Comparison of ENCODE assay signal across 27 cellular contexts in genomic region chr3:53863127-53863526, GRCh38. TPM values are rescaled to one million over a fixed set of nuclear protein-coding genes. Genes with fewer than 3 reads are reported as not detected.
DNase-seq lines count a peak whose midpoint lies in the region; ATAC-seq, FAIRE-seq and TF ChIP-seq lines count a peak whose summit lies in the region.
"Had no signal": no experiment of that assay in that cellular context is flagged by ENCODE, and none has a peak within 500 bp of the region (broad histone marks: within the 10 kb centered on the region; RNA-seq: fewer than 3 reads in every experiment).

No MANE protein-coding gene starts in this region.

- CTCF ChIA-PET in endothelial cell of umbilical vein (lab: Charles Lee), result no interaction called here

- POLR2A ChIA-PET in endothelial cell of umbilical vein (lab: Charles Lee), result no interaction called here

- no peaks in the 10 kb centered on the region for H3K9me3 ChIP-seq in endothelial cell of umbilical vein (replicated peaks; ENCODE audit: control insufficient read depth, insufficient read depth, low read length)
- no peaks in the 10 kb centered on the region for H3K9me3 ChIP-seq in uterus
- H3K9me3 ChIP-seq in thyroid gland, result no peaks in the 10 kb centered on the region
- H3K9me3 ChIP-seq: A549, HAP-1, MG63 had no signal

- WGBS in thyroid gland, 2 donors, result 74 to 86% methylated on average over 1 of the region's 1 CpG

- ATAC-seq in GM18907 (IDR thresholded peaks at IDR 0.05; ENCODE audit: unreplicated experiment) (peak; percentile 49), GM21619 (IDR thresholded peaks at IDR 0.05; ENCODE audit: unreplicated experiment) (peak; percentile 47), HG03354 (IDR thresholded peaks at IDR 0.05; ENCODE audit: poor library complexity, severe bottlenecking, unreplicated experiment) (peak; percentile 58)
- ATAC-seq: A549 had no signal

- DNase-seq in endothelial cell of umbilical vein (ENCODE audit: low read depth, low spot score), result no peak
- no peak for DNase-seq in pons (ENCODE audit: low spot score)
- no peak for DNase-seq in uterus
- DNase-seq in thyroid gland, result no peak
- DNase-seq: C1 segment of cervical spinal cord; CD4-positive, alpha-beta memory T cell; COR-L47; DMS53; GOT3; HFFc6; KBM-7; MG63; NCI-H1105 treated with DMSO at 0.1 percent for 48 hours; NCI-H2029; NCI-H446; NCI-H69; Right ventricle myocardium superior; RPMI8226; T-helper 1 cell had no signal

- intact Hi-C loops in endothelial cell of umbilical vein (cut with micrococcal nuclease) (no loop called here), uterus (cut with DNase I; ENCODE audit: low total_unique reads) (no loop called here), thyroid gland (cut with DNase I) (no loop called here)

- H4K20me1 ChIP-seq in endothelial cell of umbilical vein (replicated peaks; ENCODE audit: control insufficient read depth, extremely low read depth, insufficient read depth, low read length), result no peaks in the 10 kb centered on the region

- FAIRE-seq in endothelial cell of umbilical vein (lab: Jason Lieb, UNC), result peak; percentile 47
- FAIRE-seq: A549, G401.6 had no signal

- H3K27me3 ChIP-seq in endothelial cell of umbilical vein (ENCODE audit: control insufficient read depth in 2 of 2, insufficient read depth in 2 of 2, low read length in 2 of 2), result no peaks in the 10 kb centered on the region
- H3K27me3 ChIP-seq in uterus, result no peaks in the 10 kb centered on the region
- H3K27me3 ChIP-seq in thyroid gland, result no peaks in the 10 kb centered on the region
- H3K27me3 ChIP-seq: MG63 had no signal

- TF ChIP-seq POLR2A in endothelial cell of umbilical vein (IDR thresholded peaks at IDR 0.05; ENCODE audit: low read depth, low read length), result no peak
- no peak for TF ChIP-seq POLR2A in uterus (IDR thresholded peaks at IDR 0.05)
- TF ChIP-seq POLR2A in thyroid gland (IDR thresholded peaks at IDR 0.05), result no peak

- no peak overlapping the region for H3K4me2 ChIP-seq in endothelial cell of umbilical vein (ENCODE audit: insufficient read depth, low read length)
- H3K4me2 ChIP-seq: A549 had no signal

- no TSS peak for BruUV-seq in endothelial cell of umbilical vein (replicated peaks; lab: Mats Ljungman, UMichigan)

- H3K27ac ChIP-seq in endothelial cell of umbilical vein (ENCODE audit: insufficient read depth, low read depth, low read length) (no peak overlapping the region), uterus (no peak overlapping the region), thyroid gland (no peak overlapping the region)
- H3K27ac ChIP-seq: A549 had no signal

- TF ChIP-seq CTCF in endothelial cell of umbilical vein (IDR thresholded peaks at IDR 0.05; ENCODE audit: extremely low read depth in 1 of 2, insufficient read depth in 1 of 2, low read depth in 1 of 2, low read length in 2 of 2) (no peak), uterus (IDR thresholded peaks at IDR 0.05) (no peak), thyroid gland (IDR thresholded peaks at IDR 0.05) (no peak)

- no peaks in the 10 kb centered on the region for H3K79me2 ChIP-seq in endothelial cell of umbilical vein (ENCODE audit: control insufficient read depth, insufficient read depth, low read length)

- H2AFZ ChIP-seq in endothelial cell of umbilical vein (ENCODE audit: low read depth, low read length), result no peak overlapping the region

- no peaks in the 10 kb centered on the region for H3K4me1 ChIP-seq in endothelial cell of umbilical vein (ENCODE audit: control insufficient read depth, extremely low read depth, insufficient read depth, low read length)
- no peaks in the 10 kb centered on the region for H3K4me1 ChIP-seq in uterus
- H3K4me1 ChIP-seq in thyroid gland, result no peaks in the 10 kb centered on the region
- H3K4me1 ChIP-seq: A549, HAP-1 had no signal

- dilution Hi-C loops in endothelial cell of umbilical vein (cut with MboI; ENCODE audit: extremely low pct_ligation_motif_present, low sequenced_read_pairs), result no loop called here

- H3K9me1 ChIP-seq in endothelial cell of umbilical vein (replicated peaks; ENCODE audit: control insufficient read depth, extremely low read depth, insufficient read depth, low read length), result no peaks in the 10 kb centered on the region

- H3K9ac ChIP-seq in endothelial cell of umbilical vein (replicated peaks; ENCODE audit: extremely low read depth, insufficient read depth, low read length), result no peak overlapping the region

- no peak overlapping the region for H3K4me3 ChIP-seq in endothelial cell of umbilical vein (replicated peaks in 1 of 3; ENCODE audit: insufficient read depth in 1 of 3, low read depth in 1 of 3, low read length in 3 of 3)
- H3K4me3 ChIP-seq in uterus, result no peak overlapping the region
- no peak overlapping the region for H3K4me3 ChIP-seq in thyroid gland (replicated peaks in 1 of 3)
- H3K4me3 ChIP-seq: A549, HAP-1, MG63 had no signal

- H3K36me3 ChIP-seq in endothelial cell of umbilical vein (ENCODE audit: control insufficient read depth in 2 of 2, extremely low read depth in 1 of 2, insufficient read depth in 2 of 2, low read length in 2 of 2) (peaks cover 11 to 17% of the 10 kb centered on the region in 2 experiments), uterus (no peaks in the 10 kb centered on the region), thyroid gland (peaks cover 15 to 36% of the 10 kb centered on the region in 2 donors)
- H3K36me3 ChIP-seq: MG63 had no signal

TF ChIP-seq in endothelial cell of umbilical vein, 7 proteins besides CTCF, POLR2A, EP300 and RAD21:
- TF ChIP-seq EZH2 (IDR thresholded peaks at IDR 0.05; ENCODE audit: borderline replicate concordance, low read depth, low read length, severe bottlenecking), result no peak

RNA-seq across cellular contexts. Expression of gene IL17RB, which starts 16.8 kb away (rescaled TPM):
- total RNA-seq in endothelial cell of umbilical vein, result not detected in 2 replicates
- polyA plus RNA-seq in endothelial cell of umbilical vein, result 0.04 TPM in 1 of 2 replicates, not detected in the other
- polyA plus RNA-seq in endothelial cell of umbilical vein (2011; cell fraction: cytosol; rRNA removed), result not detected in 2 replicates
- polyA plus RNA-seq in endothelial cell of umbilical vein (2011; cell fraction: nucleus; rRNA removed), result 0.11 and 0.21 TPM in 2 replicates
- 0.80 and 0.92 TPM in 2 replicates for polyA plus RNA-seq in endothelial cell of umbilical vein (2012)
- 0.06 TPM in 1 of 2 replicates, not detected in the other for polyA minus RNA-seq in endothelial cell of umbilical vein
- polyA minus RNA-seq in endothelial cell of umbilical vein (2011; cell fraction: cytosol; rRNA and poly(A)+ RNA removed), result 3.1 TPM
- polyA minus RNA-seq in endothelial cell of umbilical vein (2011; cell fraction: nucleus; rRNA and poly(A)+ RNA removed), result not detected in 2 replicates
- 1 to 10 TPM in 3 of 4 donors, not detected in 1; 1.3 to 4.6 (median 2.8) TPM for total RNA-seq in uterus
- 1 to 10 TPM in 2 of 4 donors, under 1 TPM in 2; 0.71 to 2.5 (median 1.6) TPM for total RNA-seq in thyroid gland
- total RNA-seq: HFFc6, HT1080, SK-MEL-5 had no signal

RNA-seq across cellular contexts. Expression of gene CHDH, which starts 16.9 kb away (rescaled TPM):
- 0.04 and 0.46 TPM in 2 replicates for total RNA-seq in endothelial cell of umbilical vein
- polyA plus RNA-seq in endothelial cell of umbilical vein, result 0.02 and 0.06 TPM in 2 replicates
- polyA plus RNA-seq in endothelial cell of umbilical vein (2011; cell fraction: cytosol; rRNA removed), result under 0.01 and 0.01 TPM in 2 replicates
- 0.07 and 0.12 TPM in 2 replicates for polyA plus RNA-seq in endothelial cell of umbilical vein (2011; cell fraction: nucleus; rRNA removed)
- 0.15 TPM in 1 of 2 replicates, not detected in the other for polyA plus RNA-seq in endothelial cell of umbilical vein (2012)
- 0.04 TPM in 1 of 2 replicates, not detected in the other for polyA minus RNA-seq in endothelial cell of umbilical vein
- 1.5 TPM for polyA minus RNA-seq in endothelial cell of umbilical vein (2011; cell fraction: cytosol; rRNA and poly(A)+ RNA removed)
- polyA minus RNA-seq in endothelial cell of umbilical vein (2011; cell fraction: nucleus; rRNA and poly(A)+ RNA removed), result not detected in 2 replicates
- 1 to 10 TPM; 1.8 to 9.1 (median 4.2) TPM for total RNA-seq in uterus
- total RNA-seq in thyroid gland, result 10 to 100 TPM in 2 of 4 donors, 1 to 10 TPM in 2; 4.7 to 26.9 (median 11.1) TPM
- total RNA-seq: HFFc6, HT1080 had no signal

RNA-seq across cellular contexts. Expression of gene ACTR8, which starts 18.8 kb away (rescaled TPM):
- total RNA-seq in endothelial cell of umbilical vein, result 42.0 and 43.1 TPM in 2 replicates
- 12.1 and 14.4 TPM in 2 replicates for polyA plus RNA-seq in endothelial cell of umbilical vein
- polyA plus RNA-seq in endothelial cell of umbilical vein (2011; cell fraction: cytosol; rRNA removed), result 16.6 and 16.9 TPM in 2 replicates
- 35.8 and 37.2 TPM in 2 replicates for polyA plus RNA-seq in endothelial cell of umbilical vein (2011; cell fraction: nucleus; rRNA removed)
- 23.9 and 26.3 TPM in 2 replicates for polyA plus RNA-seq in endothelial cell of umbilical vein (2012)
- polyA minus RNA-seq in endothelial cell of umbilical vein, result 19.6 and 32.1 TPM in 2 replicates
- 19.5 TPM for polyA minus RNA-seq in endothelial cell of umbilical vein (2011; cell fraction: cytosol; rRNA and poly(A)+ RNA removed)
- 19.3 and 22.7 TPM in 2 replicates for polyA minus RNA-seq in endothelial cell of umbilical vein (2011; cell fraction: nucleus; rRNA and poly(A)+ RNA removed)
- total RNA-seq in uterus, result 10 to 100 TPM; 23.2 to 56.8 (median 31.6) TPM
- 10 to 100 TPM; 29.0 to 31.7 (median 29.4) TPM for total RNA-seq in thyroid gland

RNA-seq across cellular contexts. Expression of gene SELENOK, which starts 28.5 kb away (rescaled TPM):
- total RNA-seq in endothelial cell of umbilical vein (30.4 and 35.2 TPM in 2 replicates), uterus (100 to 1,000 TPM in 1 of 4 donors, 10 to 100 TPM in 3; 15.3 to 132 (median 54.0) TPM), thyroid gland (100 to 1,000 TPM in 3 of 4 donors, 10 to 100 TPM in 1; 79.0 to 132 (median 124) TPM)
- 20.5 and 26.1 TPM in 2 replicates for polyA plus RNA-seq in endothelial cell of umbilical vein
- 36.9 and 47.4 TPM in 2 replicates for polyA plus RNA-seq in endothelial cell of umbilical vein (2011; cell fraction: cytosol; rRNA removed)
- polyA plus RNA-seq in endothelial cell of umbilical vein (2011; cell fraction: nucleus; rRNA removed), result 15.1 and 17.3 TPM in 2 replicates
- 29.7 and 42.7 TPM in 2 replicates for polyA plus RNA-seq in endothelial cell of umbilical vein (2012)
- polyA minus RNA-seq in endothelial cell of umbilical vein, result 20.8 and 25.8 TPM in 2 replicates
- polyA minus RNA-seq in endothelial cell of umbilical vein (2011; cell fraction: cytosol; rRNA and poly(A)+ RNA removed), result 10.1 TPM
- polyA minus RNA-seq in endothelial cell of umbilical vein (2011; cell fraction: nucleus; rRNA and poly(A)+ RNA removed), result 9.6 and 29.2 TPM in 2 replicates
